In the genomic region with DNA sequence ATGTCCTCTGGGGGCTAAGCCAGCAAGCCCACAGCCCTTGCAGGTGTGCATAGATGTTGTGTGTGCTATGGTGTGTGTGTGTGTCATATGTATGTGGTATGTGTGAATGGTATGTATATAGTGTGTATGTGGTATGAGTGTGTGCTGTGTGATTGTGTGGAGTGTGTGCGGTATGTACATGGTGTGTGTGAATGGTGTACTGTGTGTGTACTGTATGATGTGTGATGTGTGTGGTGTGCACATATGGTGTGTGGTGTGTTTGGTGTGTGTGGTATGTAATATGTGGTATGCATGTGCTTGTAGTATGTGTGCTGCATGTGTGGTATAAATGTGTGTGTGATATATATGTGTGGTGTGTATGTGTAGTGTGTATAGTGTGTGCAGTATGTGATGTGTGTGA, we compare ENCODE assay signal across 25 cellular contexts.
"Had no signal": no experiment of that assay in that cellular context is flagged by ENCODE, and none has a peak within 500 bp of the region (broad histone marks: within the 10 kb centered on the region; RNA-seq: fewer than 3 reads in every experiment).

No MANE protein-coding gene starts in this region.

- H3K36me3 ChIP-seq: MG63, SJSA1 had no signal

- H3K9me3 ChIP-seq: MG63, SJSA1 had no signal

- FAIRE-seq: HTR-8/SVneo, RCC 7860 had no signal

- H3K27me3 ChIP-seq: MG63, SJSA1 had no signal

- DNase-seq: Karpas-422, KG1, MG63, NCI-H1092, NCI-H1105 treated with DMSO at 0.1 percent for 48 hours, NCI-H1417 treated with DMSO at 0.1 percent for 48 hours, NCI-H146, NCI-H1694 treated with DMSO at 0.1 percent for 48 hours, NCI-H1930, NCI-H2081, NCI-H2107, NCI-H2227 treated with DMSO at 0.1 percent for 48 hours, NCI-H446, NCI-H510A, NCI-H524 treated with DMSO at 0.1 percent for 48 hours, NCI-H69, NCI-H774, Right ventricle myocardium superior, RPMI8226, SIG-M5 had no signal

- H3K27ac ChIP-seq: HL-60, SJSA1, SK-N-MC had no signal

- H3K4me1 ChIP-seq: SJSA1 had no signal

- H3K4me3 ChIP-seq: MG63, SJSA1, SK-N-MC had no signal
